In genomic region chr5:14713476-14714384, GRCh38 we compare ENCODE assay signal across 12 cellular contexts. TPM values are rescaled to one million over a fixed set of nuclear protein-coding genes. Genes with fewer than 3 reads are reported as not detected.
DNase-seq lines count a peak whose midpoint lies in the region; ATAC-seq and TF ChIP-seq lines count a peak whose summit lies in the region.
"Had no signal": no experiment of that assay in that cellular context is flagged by ENCODE, and none has a peak within 500 bp of the region (broad histone marks: within the 10 kb centered on the region; RNA-seq: fewer than 3 reads in every experiment).

No MANE protein-coding gene starts in this region.

- H3K36me3 Mint-ChIP-seq in CD4-positive, alpha-beta memory T cell, result peaks cover 53 to 77% of the 10 kb centered on the region in 2 donors
- H3K36me3 Mint-ChIP-seq in activated T-helper 17 cell treated with anti-CD3 and anti-CD28 coated beads, Interleukin-2, amount 50 U/mL, for 72 hours (ENCODE audit: low read depth), result peaks cover 100% of the 10 kb centered on the region

- no peaks in the 10 kb centered on the region for H3K9me3 ChIP-seq in CD4-positive, alpha-beta memory T cell (ENCODE audit: control insufficient read depth in 1 of 2, low read length in 2 of 2)
- H3K9me3 ChIP-seq in right lobe of liver, result no peaks in the 10 kb centered on the region

- H3K27me3 ChIP-seq in CD4-positive, alpha-beta memory T cell (ENCODE audit: insufficient read depth, low read length), result no peaks in the 10 kb centered on the region
- no peaks in the 10 kb centered on the region for H3K27me3 ChIP-seq in right lobe of liver

- TF ChIP-seq POLR2A in right lobe of liver (IDR thresholded peaks at IDR 0.05), result no peak

- no peak for TF ChIP-seq CTCF in C4-2B (conservative IDR thresholded peaks at IDR 0.05)
- no peak for TF ChIP-seq CTCF in right lobe of liver (IDR thresholded peaks at IDR 0.05)

- H3K4me1 Mint-ChIP-seq in CD4-positive, alpha-beta memory T cell, result peaks cover 15 to 29% (median 23%) of the 10 kb centered on the region in 4 donors
- peaks cover 6% of the 10 kb centered on the region for H3K4me1 Mint-ChIP-seq in activated T-helper 17 cell treated with anti-CD3 and anti-CD28 coated beads, Interleukin-2, amount 50 U/mL, for 72 hours
- H3K4me1 Mint-ChIP-seq: activated B cell treated with CpG ODN at 0.5 μM for 24 hours had no signal

- DNase-seq in CD4-positive, alpha-beta memory T cell, result no peak
- DNase-seq in right lobe of liver (no peak), NCI-H526 treated with DMSO at 0.1 percent for 48 hours (lab: John Stamatoyannopoulos, UW) (no peak), NCI-H82 treated with DMSO at 0.1 percent for 48 hours (lab: John Stamatoyannopoulos, UW; ENCODE audit: unreplicated experiment) (no peak)
- DNase-seq: activated B cell treated with CpG ODN at 0.5 μM for 24 hours, foreskin melanocyte, GDM1, NCI-H1694 had no signal

- peaks cover 41% of the 10 kb centered on the region for H3K36me3 ChIP-seq in CD4-positive, alpha-beta memory T cell (ENCODE audit: insufficient read depth, low read length)
- peaks cover 0 to 68% (median 6%) of the 10 kb centered on the region in 4 donors for H3K36me3 ChIP-seq in right lobe of liver

- CTCF ChIA-PET in CD4-positive, alpha-beta memory T cell (lab: Charles Lee; ENCODE audit: partially characterized antibody), result interaction anchor here (4.6 kb wide), 1 partner anchor 14 kb away, joined by 31 read pairs; no protein-coding TSS in a partner anchor

- ATAC-seq in activated T-helper 17 cell treated with anti-CD3 and anti-CD28 coated beads, Interleukin-2, amount 50 U/mL, for 72 hours (replicated peaks), result peak; percentile 8
- ATAC-seq in right lobe of liver (peak; percentile 3 to 23 (median 6)), GM21619 (IDR thresholded peaks at IDR 0.05; ENCODE audit: unreplicated experiment) (no peak)

- no peaks in the 10 kb centered on the region for H3K27me3 Mint-ChIP-seq in CD4-positive, alpha-beta memory T cell
- H3K27me3 Mint-ChIP-seq in activated T-helper 17 cell treated with anti-CD3 and anti-CD28 coated beads, Interleukin-2, amount 50 U/mL, for 72 hours, result no peaks in the 10 kb centered on the region
- H3K27me3 Mint-ChIP-seq: activated B cell treated with CpG ODN at 0.5 μM for 24 hours had no signal

- H3K27ac Mint-ChIP-seq in CD4-positive, alpha-beta memory T cell, result peak overlapping the region; percentile 57 to 91 (median 83)
- H3K27ac Mint-ChIP-seq in activated T-helper 17 cell treated with anti-CD3 and anti-CD28 coated beads, Interleukin-2, amount 50 U/mL, for 72 hours, result peak overlapping the region; percentile 66
- H3K27ac Mint-ChIP-seq: activated B cell treated with CpG ODN at 0.5 μM for 24 hours had no signal

- no peak overlapping the region for H3K4me3 Mint-ChIP-seq in CD4-positive, alpha-beta memory T cell
- no peak overlapping the region for H3K4me3 Mint-ChIP-seq in activated T-helper 17 cell treated with anti-CD3 and anti-CD28 coated beads, Interleukin-2, amount 50 U/mL, for 72 hours
- H3K4me3 Mint-ChIP-seq: activated B cell treated with CpG ODN at 0.5 μM for 24 hours, brain had no signal

- H3K27ac ChIP-seq in C4-2B, result peak overlapping the region; percentile 98
- H3K27ac ChIP-seq in CD4-positive, alpha-beta memory T cell (ENCODE audit: low read depth, low read length), result no peak overlapping the region
- no peak overlapping the region for H3K27ac ChIP-seq in right lobe of liver

- intact Hi-C loops in CD4-positive, alpha-beta memory T cell (cut with micrococcal nuclease), result no loop called here
- intact Hi-C loops in right lobe of liver (cut with DNase I), result no loop called here

- H3K9me3 Mint-ChIP-seq in CD4-positive, alpha-beta memory T cell, result peaks cover 0 to 1% (median 0%) of the 10 kb centered on the region in 8 donors
- H3K9me3 Mint-ChIP-seq in activated T-helper 17 cell treated with anti-CD3 and anti-CD28 coated beads, Interleukin-2, amount 50 U/mL, for 72 hours, result no peaks in the 10 kb centered on the region
- H3K9me3 Mint-ChIP-seq: activated B cell treated with CpG ODN at 0.5 μM for 24 hours had no signal

- WGBS in right lobe of liver (ENCODE audit: insufficient coverage, low coverage, low lambda C conversion rate, missing lambda C conversion rate), result 100% methylated on average over 3 of the region's 23 CpGs

- no peak overlapping the region for H3K4me3 ChIP-seq in CD4-positive, alpha-beta memory T cell (ENCODE audit: low read length in 2 of 2)
- no peak overlapping the region for H3K4me3 ChIP-seq in right lobe of liver

- POLR2A ChIA-PET in CD4-positive, alpha-beta memory T cell (lab: Charles Lee; ENCODE audit: partially characterized antibody), result interaction anchor here (1.1 kb wide), 1 partner anchor 10 kb away, joined by 3 read pairs; no protein-coding TSS in a partner anchor

- H3K4me1 ChIP-seq in CD4-positive, alpha-beta memory T cell (ENCODE audit: insufficient read depth, low read length), result peaks cover 9% of the 10 kb centered on the region
- peaks cover 0 to 15% (median 5%) of the 10 kb centered on the region in 4 donors for H3K4me1 ChIP-seq in right lobe of liver

RNA-seq across cellular contexts. Expression of gene OTULIN, which starts 49.2 kb away (rescaled TPM):
- total RNA-seq in CD4-positive, alpha-beta memory T cell, result 10 to 100 TPM; 59.4 to 69.0 TPM
- polyA plus RNA-seq in CD4-positive, alpha-beta memory T cell, result 10 to 100 TPM; 12.1 to 20.4 TPM
- total RNA-seq in activated T-helper 17 cell treated with anti-CD3 and anti-CD28 coated beads, Interleukin-2, amount 50 U/mL, for 72 hours, result 10 to 100 TPM; 67.2 to 73.9 TPM
- total RNA-seq in right lobe of liver, result 10 to 100 TPM; 25.2 to 34.8 (median 29.2) TPM
